Comparison of ENCODE assay signal across 9 cellular contexts in the genomic region with DNA sequence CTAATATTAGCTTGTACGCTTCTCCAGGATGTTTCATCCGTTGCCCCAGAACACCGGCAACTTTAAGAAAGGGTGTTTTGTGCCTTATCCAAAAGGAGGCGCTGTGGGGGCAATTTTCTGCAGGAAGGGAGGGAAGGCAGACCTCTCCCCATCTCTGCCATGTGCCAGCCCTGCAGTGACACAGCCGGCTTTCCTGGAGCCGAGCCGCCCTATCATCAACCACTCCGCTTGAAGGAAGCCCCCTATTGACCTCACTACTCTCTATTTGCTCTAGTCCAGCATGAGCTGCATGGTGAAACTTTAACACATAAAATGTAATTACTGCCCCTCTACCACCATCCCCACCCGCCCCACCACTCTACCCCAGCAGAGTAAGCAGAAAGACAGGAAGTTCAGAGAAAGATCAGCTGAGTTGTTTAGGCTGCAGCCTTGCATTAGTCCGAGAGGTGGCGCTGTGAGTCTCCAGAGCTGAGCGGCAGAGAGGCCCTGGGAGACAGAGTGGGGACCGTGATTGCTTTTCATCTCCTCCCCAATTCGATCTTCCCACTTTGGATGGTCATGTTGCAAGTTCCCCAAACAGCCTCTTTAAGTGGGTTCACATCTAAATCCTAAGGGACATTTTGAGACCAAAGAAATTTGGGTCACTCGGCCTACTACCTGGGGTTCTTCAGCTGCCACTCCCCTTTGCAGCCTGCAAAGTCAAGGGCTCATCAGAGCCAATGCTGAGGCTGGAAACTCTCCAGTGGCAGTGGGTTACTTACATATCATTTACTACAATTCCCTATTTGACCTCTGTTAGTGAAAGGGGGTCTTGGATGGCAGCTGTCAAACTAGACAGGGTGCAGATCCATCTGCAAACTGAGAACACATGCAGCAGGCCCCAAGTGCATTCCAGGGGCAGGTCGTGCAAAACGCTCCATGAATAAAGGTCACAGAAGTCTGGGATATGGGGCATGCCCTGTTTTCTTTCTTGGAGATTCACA. TPM values are rescaled to one million over a fixed set of nuclear protein-coding genes. Genes with fewer than 3 reads are reported as not detected.
A peak's percentile ranks its signal among the peaks of the same experiment; 100 is the strongest.
DNase-seq lines count a peak whose midpoint lies in the region; ATAC-seq and TF ChIP-seq lines count a peak whose summit lies in the region.
"Had no signal": no experiment of that assay in that cellular context is flagged by ENCODE, and none has a peak within 500 bp of the region (broad histone marks: within the 10 kb centered on the region; RNA-seq: fewer than 3 reads in every experiment).

No MANE protein-coding gene starts in this region.

- no peak overlapping the region for H2BK12ac ChIP-seq in H9 (ENCODE audit: insufficient read length, low read depth, low read length)

- H3K4me1 Mint-ChIP-seq in H9, result peaks cover 9 to 11% of the 10 kb centered on the region in 2 experiments
- H3K4me1 Mint-ChIP-seq in activated B cell treated with CpG ODN at 0.5 μM for 24 hours, result peaks cover 5% of the 10 kb centered on the region

- no peak for TF ChIP-seq POLR2A in NB4 (IDR thresholded peaks at IDR 0.05; ENCODE audit: extremely low read depth, insufficient read length)

- H3K56ac ChIP-seq in H9 (ENCODE audit: insufficient read length, low read depth, low read length), result no peak overlapping the region

- no peak overlapping the region for H4K5ac ChIP-seq in H9 (ENCODE audit: insufficient read length, low read depth, low read length)

- H3K27me3 ChIP-seq in H9 (ENCODE audit: insufficient read depth, low read length), result no peaks in the 10 kb centered on the region

- H3K4me3 ChIP-seq in GM12865 (ENCODE audit: low read depth, low read length) (no peak overlapping the region), NB4 (ENCODE audit: low read depth, low read length) (no peak overlapping the region)

- H3K4me3 Mint-ChIP-seq in H9 (peak overlapping the region; percentile 67 to 69), activated B cell treated with CpG ODN at 0.5 μM for 24 hours (peak overlapping the region; percentile 58)

- H3K9me3 Mint-ChIP-seq in H9 (no peaks in the 10 kb centered on the region), activated B cell treated with CpG ODN at 0.5 μM for 24 hours (no peaks in the 10 kb centered on the region)

- peak; percentile 94 for TF ChIP-seq CTCF in GM12865 (IDR thresholded peaks at IDR 0.05; ENCODE audit: insufficient read depth, low read depth, low read length, missing control alignments)
- peak; percentile 83 for TF ChIP-seq CTCF in H9 (conservative IDR thresholded peaks at IDR 0.05)
- TF ChIP-seq CTCF in NB4 (IDR thresholded peaks at IDR 0.05; ENCODE audit: low read depth, low read length), result peak; percentile 84
- TF ChIP-seq CTCF in activated B cell treated with CpG ODN at 0.5 μM for 24 hours (IDR thresholded peaks at IDR 0.05), result no peak

- peak overlapping the region; percentile 41 for H3K18ac ChIP-seq in H9 (ENCODE audit: insufficient read length, low read depth, low read length)

- CTCF ChIA-PET in activated B cell treated with CpG ODN at 0.5 μM for 24 hours (lab: Charles Lee), result interaction anchor here (1.0 to 1.8 kb wide), 4 partner anchors 16 to 316 kb away, joined by 3 to 16 read pairs (median 4); no protein-coding TSS in a partner anchor

- H3K27me3 Mint-ChIP-seq in H9 (ENCODE audit: low read depth) (peaks cover 2% of the 10 kb centered on the region; the same call in 1 of the 2 replicates), activated B cell treated with CpG ODN at 0.5 μM for 24 hours (peaks cover 2% of the 10 kb centered on the region)

- H2BK5ac ChIP-seq in H9 (ENCODE audit: insufficient read length, low read length), result no peak overlapping the region

- H3K27ac Mint-ChIP-seq in H9 (peak overlapping the region in 1 of 3 experiments; percentile 86; a peak in 2 of 7 replicates), activated B cell treated with CpG ODN at 0.5 μM for 24 hours (no peak overlapping the region)

- intact Hi-C loops in activated B cell treated with CpG ODN at 0.5 μM for 24 hours (cut with micrococcal nuclease), result loop anchor here (1.0 kb wide), 1 partner anchor 314 kb away; no protein-coding TSS in a partner anchor
- intact Hi-C loops in left colon (cut with DNase I, micrococcal nuclease), result loop anchor here in 1 of 2 donors (5.0 kb wide), 1 partner anchor 79 kb away; no protein-coding TSS in a partner anchor

- H3K79me2 ChIP-seq in H9 (ENCODE audit: insufficient read depth, low read length), result no peaks in the 10 kb centered on the region

- no peak overlapping the region for H3K14ac ChIP-seq in H9 (ENCODE audit: insufficient read depth, low read length)

- no peak overlapping the region for H2BK20ac ChIP-seq in H9 (ENCODE audit: low read depth, low read length, poor library complexity, severe bottlenecking)

- DNase-seq in GM12865 (ENCODE audit: low read depth) (peak; percentile 72), H9 (peak; percentile 89), NB4 (ENCODE audit: low read depth) (peak; percentile 68), activated B cell treated with CpG ODN at 0.5 μM for 24 hours (no peak), cerebellum (ENCODE audit: low spot score) (peak; percentile 85), left colon (peak in 1 of 2 donors; percentile 70), amniotic stem cell (lab: John Stamatoyannopoulos, UW) (no peak)
- peak; percentile 61 for DNase-seq in stimulated activated CD4-positive, alpha-beta T cell treated with anti-CD3 and anti-CD28 coated beads, Interleukin-4, amount 100 ng/mL, for 1 hour

- no peak overlapping the region for H3K9ac ChIP-seq in H9 (ENCODE audit: extremely low read depth, insufficient read length, low read length)

- POLR2A ChIA-PET in activated B cell treated with CpG ODN at 0.5 μM for 24 hours (lab: Charles Lee), result no interaction called here

- no peaks in the 10 kb centered on the region for H4K20me1 ChIP-seq in H9 (ENCODE audit: control insufficient read depth, insufficient read depth, insufficient read length)

- no peak overlapping the region for H3K27ac ChIP-seq in H9 (ENCODE audit: insufficient read length, low read depth, low read length)
- H3K27ac ChIP-seq: epithelial cell of prostate had no signal

- no CpG with 5 or more reads among the region's 17 CpGs for WGBS in H9 (ENCODE audit: extremely low coverage, insufficient read length, low lambda C conversion rate)

- no peak overlapping the region for H3K4ac ChIP-seq in H9 (ENCODE audit: low read depth, low read length)

- H3K23ac ChIP-seq in H9 (ENCODE audit: insufficient read length, low read depth, low read length), result no peak overlapping the region

- H3K79me1 ChIP-seq in H9 (ENCODE audit: insufficient read depth, low read depth, low read length, poor library complexity, severe bottlenecking), result no peaks in the 10 kb centered on the region

- no peaks in the 10 kb centered on the region for H3K36me3 Mint-ChIP-seq in H9 (ENCODE audit: insufficient read depth in 1 of 3, low read depth in 3 of 3)
- no peaks in the 10 kb centered on the region for H3K36me3 Mint-ChIP-seq in activated B cell treated with CpG ODN at 0.5 μM for 24 hours (ENCODE audit: low read depth)

- H2BK120ac ChIP-seq in H9 (ENCODE audit: low read depth, low read length, poor library complexity, severe bottlenecking), result no peak overlapping the region

- ATAC-seq in activated B cell treated with CpG ODN at 0.5 μM for 24 hours (ENCODE audit: low read depth) (peak; percentile 83), left colon (peak; percentile 65)

- no peaks in the 10 kb centered on the region for H3K9me3 ChIP-seq in H9 (ENCODE audit: control insufficient read depth, low read depth, low read length)

- no peaks in the 10 kb centered on the region for H3K23me2 ChIP-seq in H9 (ENCODE audit: insufficient read length, low read depth, low read length, poor library complexity, severe bottlenecking)

- no peak overlapping the region for H4K91ac ChIP-seq in H9 (ENCODE audit: insufficient read length, low read depth, low read length)

- H2AFZ ChIP-seq in H9 (ENCODE audit: low read length), result no peak overlapping the region

- no peak overlapping the region for H2AK5ac ChIP-seq in H9 (ENCODE audit: insufficient read length, low read length)

- H3T11ph ChIP-seq in H9 (ENCODE audit: low read length), result no peak overlapping the region

- no peak overlapping the region for H4K8ac ChIP-seq in H9 (replicated peaks; ENCODE audit: insufficient read length, low read depth, low read length)

- H2BK15ac ChIP-seq in H9 (ENCODE audit: low read depth, low read length), result no peak overlapping the region

- H3K4me2 ChIP-seq in H9 (ENCODE audit: insufficient read depth, insufficient read length, low read length), result peak overlapping the region; percentile 40

- no peaks in the 10 kb centered on the region for H3K4me1 ChIP-seq in H9 (ENCODE audit: insufficient read depth, low read length)

RNA-seq across cellular contexts. Expression of a gene that starts 24.7 kb away (rescaled TPM):
- total RNA-seq in H9 (2021) (27.8 and 30.2 TPM in 2 replicates), activated B cell treated with CpG ODN at 0.5 μM for 24 hours (16.6 and 21.6 TPM in 2 replicates), cerebellum (20.1 TPM), left colon (10 to 100 TPM; 10.6 to 11.1 TPM)

Comparison
In these comparisons a context has a peak if more than half of its experiments do, and no peak if none do; other contexts are left out.
1. DNase-seq: peak in GM12865 (single experiment), H9 (single experiment), NB4 (single experiment), cerebellum (single experiment) and stimulated activated CD4-positive, alpha-beta T cell treated with anti-CD3 and anti-CD28 coated beads, Interleukin-4, amount 100 ng/mL, for 1 hour (single experiment); none in activated B cell treated with CpG ODN at 0.5 μM for 24 hours (single experiment) and amniotic stem cell (single experiment).